ENCODE assay signal across 8 cellular contexts in genomic region chr1:108897865-108898720, GRCh38. TPM values are rescaled to one million over a fixed set of nuclear protein-coding genes. Genes with fewer than 3 reads are reported as not detected.
DNase-seq lines count a peak whose midpoint lies in the region; ATAC-seq and TF ChIP-seq lines count a peak whose summit lies in the region.

No MANE protein-coding gene starts in this region.

- peak; percentile 77 for DNase-seq in A673 (ENCODE audit: low spot score)
- peak; percentile 74 for DNase-seq in G401 (ENCODE audit: low spot score)
- peak; percentile 12 for DNase-seq in NOMO-1 treated with dmso at 0.1 percent for 144 hours (lab: John Stamatoyannopoulos, UW; ENCODE audit: unreplicated experiment)
- peak; percentile 62 for DNase-seq in brain microvascular endothelial cell
- peak; percentile 67 for DNase-seq in iris pigment epithelial cell (ENCODE audit: low read depth)
- no peak for DNase-seq in stimulated activated naive CD8-positive, alpha-beta T cell treated with anti-CD3 and anti-CD28 coated beads, Interleukin-15, Interleukin-2, amounts not matched to agents 100 U/mL and 50 U/mL, for 24 hours

- ATAC-seq in HG03571 (IDR thresholded peaks at IDR 0.05; ENCODE audit: unreplicated experiment) (peak; percentile 66), GM19395 (IDR thresholded peaks at IDR 0.05; ENCODE audit: unreplicated experiment) (no peak)
- ATAC-seq in stimulated activated naive CD8-positive, alpha-beta T cell treated with anti-CD3 and anti-CD28 coated beads, Interleukin-15, Interleukin-2, amounts not matched to agents 100 U/mL and 50 U/mL, for 24 hours: peak; percentile 49

- TF ChIP-seq CTCF in A673 (conservative IDR thresholded peaks at IDR 0.05; ENCODE audit: low read depth, low read length) (peak; percentile 80), brain microvascular endothelial cell (IDR thresholded peaks at IDR 0.05; ENCODE audit: low read depth, low read length, missing control alignments) (peak; percentile 57)

- no peaks in the 10 kb centered on the region for H3K4me1 ChIP-seq in A673 (ENCODE audit: insufficient read depth, low read length, poor library complexity, severe bottlenecking)

- no peaks in the 10 kb centered on the region for H3K9me3 ChIP-seq in A673 (ENCODE audit: low read depth, low read length, poor library complexity, severe bottlenecking)

- CTCF ChIA-PET in A673 (lab: Charles Lee): interaction anchor here (0.6 to 1.3 kb wide), 2 partner anchors 69 to 105 kb away, joined by 5 to 6 read pairs; no protein-coding TSS in a partner anchor

- POLR2A ChIA-PET in A673 (lab: Charles Lee; ENCODE audit: low non-redundant PET): interaction anchor here (0.6 kb wide), 1 partner anchor 82 kb away, joined by 3 read pairs; no protein-coding TSS in a partner anchor

- H3K4me3 ChIP-seq in A673 (ENCODE audit: low read depth, low read length, poor library complexity, severe bottlenecking) (no peak overlapping the region), brain microvascular endothelial cell (ENCODE audit: low read depth, low read length) (no peak overlapping the region)

- BruUV-seq in A673 (replicated peaks; lab: Mats Ljungman, UMichigan): no TSS peak

- intact Hi-C loops in A673 (cut with micrococcal nuclease; ENCODE audit: unreplicated experiment): loop anchor here (1.0 to 10.0 kb wide), 5 partner anchors 70 to 386 kb away; partner anchors contain the start of genes PRPF38B and STXBP3

- H3K27me3 ChIP-seq in A673 (replicated peaks; ENCODE audit: insufficient read depth, low read depth, low read length, poor library complexity) (no peaks in the 10 kb centered on the region), brain microvascular endothelial cell (replicated peaks) (no peaks in the 10 kb centered on the region)

- H3K27ac ChIP-seq in A673 (ENCODE audit: low read depth, low read length, poor library complexity, severe bottlenecking) (no peak overlapping the region), brain microvascular endothelial cell (no peak overlapping the region)

- in situ Hi-C loops in G401 (cut with HindIII; ENCODE audit: low sequenced_read_pairs): no loop called here
- in situ Hi-C loops in brain microvascular endothelial cell (cut with HindIII; ENCODE audit: low pct_ligation_motif_present, low sequenced_read_pairs): loop anchor here (10.0 kb wide), 1 partner anchor 73 kb away; no protein-coding TSS in a partner anchor

- H3K36me3 ChIP-seq in A673 (ENCODE audit: insufficient read depth, low read length, poor library complexity, severe bottlenecking): peaks cover 9% of the 10 kb centered on the region
- peaks cover 2% of the 10 kb centered on the region for H3K36me3 ChIP-seq in brain microvascular endothelial cell (replicated peaks)

RNA-seq across cellular contexts. Expression of gene GPSM2, which starts 21.3 kb away (rescaled TPM):
- 34.7 and 37.6 TPM in 2 replicates for total RNA-seq in A673 (2021)
- 28.2 and 29.3 TPM in 2 replicates for total RNA-seq in G401 (2014; rRNA removed; shearing (Covaris generic))

RNA-seq across cellular contexts. Expression of gene AKNAD1, which starts 41.2 kb away (rescaled TPM):
- total RNA-seq in A673 (2021): 0.54 TPM in 1 of 2 replicates, not detected in the other
- total RNA-seq in G401 (2014; rRNA removed; shearing (Covaris generic)): not detected in 2 replicates
